ENCODE assay signal across 10 cellular contexts in genomic region chr21:43045165-43045939, GRCh38. TPM values are rescaled to one million over a fixed set of nuclear protein-coding genes. Genes with fewer than 3 reads are reported as not detected.
A peak's percentile ranks its signal among the peaks of the same experiment; 100 is the strongest.
DNase-seq lines count a peak whose midpoint lies in the region; ATAC-seq and TF ChIP-seq lines count a peak whose summit lies in the region.
"Not testable (repeated sequence)": the region's sequence is repeated elsewhere in the genome, so short reads cannot be mapped to it uniquely, and the experiment has no call there.
"Had no signal": no experiment of that assay in that cellular context is flagged by ENCODE, and none has a peak within 500 bp of the region (broad histone marks: within the 10 kb centered on the region; RNA-seq: fewer than 3 reads in every experiment).

No MANE protein-coding gene starts in this region.

- not testable (repeated sequence) for H3K79me2 ChIP-seq in DND-41 (ENCODE audit: insufficient read depth, low read length)

- peak; percentile 3 for TF ChIP-seq CTCF in DND-41 (IDR thresholded peaks at IDR 0.05; ENCODE audit: borderline replicate concordance, extremely low read depth, low read length, poor library complexity, severe bottlenecking)
- TF ChIP-seq CTCF in RWPE2 (IDR thresholded peaks at IDR 0.05; ENCODE audit: poor library complexity, severe bottlenecking); right lobe of liver (IDR thresholded peaks at IDR 0.05); upper lobe of right lung (IDR thresholded peaks at IDR 0.05): not testable (repeated sequence)

- not testable (repeated sequence) for H3K4me3 Mint-ChIP-seq in activated CD4-positive, alpha-beta memory T cell treated with anti-CD3 and anti-CD28 coated beads for 36 hours
- H3K4me3 Mint-ChIP-seq in activated naive CD8-positive, alpha-beta T cell: peak overlapping the region; percentile 54

- CTCF ChIA-PET in activated CD4-positive, alpha-beta memory T cell treated with anti-CD3 and anti-CD28 coated beads for 36 hours (lab: Charles Lee): not testable (repeated sequence)

- ATAC-seq in DND-41 (ENCODE audit: insufficient read depth, low read depth) (peak; percentile 91), RWPE2 (ENCODE audit: low read depth) (peak; percentile 64), Right ventricle myocardium inferior (peak; percentile 90), right lobe of liver (peak; percentile 66 to 83 (median 72)), upper lobe of right lung (peak; percentile 90)

- not testable (repeated sequence) for H3K36me3 ChIP-seq in DND-41 (ENCODE audit: insufficient read depth, low read length); RWPE2 (ENCODE audit: low read depth); right lobe of liver; upper lobe of right lung

- intact Hi-C loops in activated CD4-positive, alpha-beta memory T cell treated with anti-CD3 and anti-CD28 coated beads for 36 hours (cut with micrococcal nuclease); Right ventricle myocardium inferior (cut with DNase I); right lobe of liver (cut with DNase I); posterior vena cava (cut with DNase I); upper lobe of right lung (cut with DNase I): not testable (repeated sequence)

- peaks cover 11% of the 10 kb centered on the region for H3K4me1 ChIP-seq in DND-41 (ENCODE audit: insufficient read depth, low read length)
- H3K4me1 ChIP-seq in RWPE2 (ENCODE audit: insufficient read depth, poor library complexity, severe bottlenecking); right lobe of liver; upper lobe of right lung: not testable (repeated sequence)

- H2AFZ ChIP-seq in DND-41 (ENCODE audit: low read depth, low read length): not testable (repeated sequence)

- peak overlapping the region; percentile 75 for H3K27ac Mint-ChIP-seq in activated CD4-positive, alpha-beta memory T cell treated with anti-CD3 and anti-CD28 coated beads for 36 hours
- H3K27ac Mint-ChIP-seq in activated naive CD8-positive, alpha-beta T cell: peak overlapping the region; percentile 75

- H3K9ac ChIP-seq in DND-41 (ENCODE audit: low read depth, low read length): 0 out of 2 replicates have a peak overlapping the region, but pooled peaks have one; percentile 36

- POLR2A ChIA-PET in activated CD4-positive, alpha-beta memory T cell treated with anti-CD3 and anti-CD28 coated beads for 36 hours (lab: Charles Lee): not testable (repeated sequence)

- peak overlapping the region; percentile 68 for H3K27ac ChIP-seq in DND-41 (ENCODE audit: low read length)
- not testable (repeated sequence) for H3K27ac ChIP-seq in RWPE2 (ENCODE audit: poor library complexity, severe bottlenecking)
- peak overlapping the region in 1 of 3 donors; percentile 47 for H3K27ac ChIP-seq in right lobe of liver
- peak overlapping the region; percentile 51 for H3K27ac ChIP-seq in upper lobe of right lung

- H3K9me3 Mint-ChIP-seq in activated CD4-positive, alpha-beta memory T cell treated with anti-CD3 and anti-CD28 coated beads for 36 hours; activated naive CD8-positive, alpha-beta T cell (ENCODE audit: low read depth): not testable (repeated sequence)

- not testable (repeated sequence) for H4K20me1 ChIP-seq in DND-41 (ENCODE audit: insufficient read depth, low read length)

- H3K27me3 Mint-ChIP-seq in activated CD4-positive, alpha-beta memory T cell treated with anti-CD3 and anti-CD28 coated beads for 36 hours; activated naive CD8-positive, alpha-beta T cell: not testable (repeated sequence)

- no CpG with 5 or more reads among the region's 18 CpGs for WGBS in right lobe of liver (ENCODE audit: insufficient coverage, low coverage, low lambda C conversion rate, missing lambda C conversion rate)

- H3K36me3 Mint-ChIP-seq in activated CD4-positive, alpha-beta memory T cell treated with anti-CD3 and anti-CD28 coated beads for 36 hours; activated naive CD8-positive, alpha-beta T cell: not testable (repeated sequence)

- not testable (repeated sequence) for H3K4me3 ChIP-seq in DND-41 (ENCODE audit: low read depth in 1 of 2, low read length in 2 of 2); RWPE2 (ENCODE audit: severe bottlenecking); right lobe of liver; upper lobe of right lung

- not testable (repeated sequence) for TF ChIP-seq POLR2A in right lobe of liver (IDR thresholded peaks at IDR 0.05)

- not testable (repeated sequence) for H3K4me1 Mint-ChIP-seq in activated CD4-positive, alpha-beta memory T cell treated with anti-CD3 and anti-CD28 coated beads for 36 hours (ENCODE audit: low read depth); activated naive CD8-positive, alpha-beta T cell (ENCODE audit: low read depth)

- not testable (repeated sequence) for H3K9me3 ChIP-seq in DND-41 (ENCODE audit: insufficient read depth, low read length, severe bottlenecking); RWPE2 (ENCODE audit: severe bottlenecking); right lobe of liver; upper lobe of right lung

- H3K27me3 ChIP-seq in DND-41 (ENCODE audit: insufficient read depth, low read length, poor library complexity); RWPE2 (ENCODE audit: insufficient read depth, poor library complexity, severe bottlenecking); right lobe of liver; upper lobe of right lung: not testable (repeated sequence)

- H3K4me2 ChIP-seq in DND-41 (ENCODE audit: insufficient read depth, low read length): peak overlapping the region; percentile 28; the same call in 1 of the 2 replicates

- DNase-seq in DND-41: peak; percentile 61
- DNase-seq in RWPE2 (ENCODE audit: low spot score): peak; percentile 19
- DNase-seq in activated CD4-positive, alpha-beta memory T cell treated with anti-CD3 and anti-CD28 coated beads for 36 hours: peak; percentile 11
- not testable (repeated sequence) for DNase-seq in Right ventricle myocardium inferior (ENCODE audit: missing footprints); right lobe of liver
- DNase-seq in posterior vena cava (ENCODE audit: low spot score): peak; percentile 47
- DNase-seq in upper lobe of right lung: peak; percentile 59

RNA-seq across cellular contexts. Expression of gene CBS, which starts 30.3 kb away (rescaled TPM):
- total RNA-seq in activated CD4-positive, alpha-beta memory T cell treated with anti-CD3 and anti-CD28 coated beads for 36 hours: 10 to 100 TPM; 54.7 to 63.6 TPM
- total RNA-seq in Right ventricle myocardium inferior: 5.5 TPM
- 100 to 1,000 TPM in 4 of 6 experiments, 10 to 100 TPM in 2; 63.5 to 355 (median 222) TPM for total RNA-seq in right lobe of liver
- total RNA-seq in posterior vena cava: 1 to 10 TPM; 2.7 to 8.7 TPM
- total RNA-seq in upper lobe of right lung: 69.0 TPM
- total RNA-seq: HT-29, mononuclear cell had no signal
